In genomic region chr10:66943590-66943989, GRCh38 we compare ENCODE assay signal across 8 cellular contexts. TPM values are rescaled to one million over a fixed set of nuclear protein-coding genes. Genes with fewer than 3 reads are reported as not detected.
"Had no signal": no experiment of that assay in that cellular context is flagged by ENCODE, and none has a peak within 500 bp of the region (broad histone marks: within the 10 kb centered on the region; RNA-seq: fewer than 3 reads in every experiment).

No MANE protein-coding gene starts in this region.

- DNase-seq: IMR-90, KBM-7, KG1 had no signal

- H3K27ac ChIP-seq: HL-60 had no signal

- ATAC-seq: HepG2, K562 had no signal

- H3K4me3 ChIP-seq: K562 had no signal

RNA-seq across cellular contexts. Expression of gene LRRTM3, which starts 17.8 kb away (rescaled TPM):
- total RNA-seq: HepG2, HT-29, HT1080, K562 had no signal
